Comparison of ENCODE assay signal across 22 cellular contexts in the genomic region with DNA sequence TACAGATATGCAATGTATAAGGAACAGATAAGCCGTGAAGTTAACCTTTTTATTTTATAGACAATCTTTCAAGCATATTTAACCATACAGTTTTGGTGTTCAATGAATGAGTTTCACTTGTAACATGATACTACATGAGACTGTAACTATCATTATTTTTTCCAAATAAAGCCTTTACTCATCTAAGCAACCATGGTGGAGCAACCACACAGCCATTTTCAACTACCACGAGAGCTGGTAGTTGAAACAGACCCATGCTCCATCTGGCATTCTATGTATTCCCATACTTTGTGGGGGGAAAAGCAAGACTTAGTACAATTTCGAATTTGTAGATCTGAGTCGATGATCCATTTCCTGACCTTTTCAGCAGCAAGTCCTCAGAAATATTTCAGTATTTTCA.
DNase-seq lines count a peak whose midpoint lies in the region; ATAC-seq and TF ChIP-seq lines count a peak whose summit lies in the region.
"Had no signal": no experiment of that assay in that cellular context is flagged by ENCODE, and none has a peak within 500 bp of the region (broad histone marks: within the 10 kb centered on the region; RNA-seq: fewer than 3 reads in every experiment).

No MANE protein-coding gene starts in this region.

- H3K27me3 ChIP-seq in ACC112 (ENCODE audit: insufficient read depth, low read length), result no peaks in the 10 kb centered on the region
- H3K27me3 ChIP-seq in Loucy (ENCODE audit: insufficient read depth, low read length, poor library complexity, severe bottlenecking), result no peaks in the 10 kb centered on the region
- H3K27me3 ChIP-seq in GM23338 (ENCODE audit: insufficient read depth), result no peaks in the 10 kb centered on the region

- H3F3A ChIP-seq in Loucy (ENCODE audit: low read depth) (no peaks in the 10 kb centered on the region), GM23338 (replicated peaks; ENCODE audit: low read depth) (no peaks in the 10 kb centered on the region)

- H3K9me2 ChIP-seq in Loucy (replicated peaks; ENCODE audit: low read depth, low read length) (no peaks in the 10 kb centered on the region), GM23338 (ENCODE audit: insufficient read depth) (peaks cover 12% of the 10 kb centered on the region)

- no peaks in the 10 kb centered on the region for H3K9me3 ChIP-seq in Loucy (ENCODE audit: insufficient read depth, low read depth, low read length)

- H3K27ac Mint-ChIP-seq in GM23338, result no peak overlapping the region

- H3K4me1 Mint-ChIP-seq in GM23338, result peaks cover 15% of the 10 kb centered on the region

- H3K79me2 ChIP-seq in ACC112 (ENCODE audit: control insufficient read depth, insufficient read depth, low read length, unreplicated experiment) (no peaks in the 10 kb centered on the region), Loucy (ENCODE audit: insufficient read depth, low read length) (no peaks in the 10 kb centered on the region), GM23338 (replicated peaks; ENCODE audit: insufficient read depth) (no peaks in the 10 kb centered on the region)

- H3K9ac ChIP-seq in Loucy (ENCODE audit: low read depth, low read length, poor library complexity, severe bottlenecking), result no peak overlapping the region

- peaks cover 28% of the 10 kb centered on the region for H3K4me1 ChIP-seq in ACC112 (ENCODE audit: control insufficient read depth, insufficient read depth, low read length, unreplicated experiment)
- H3K4me1 ChIP-seq in Loucy (ENCODE audit: insufficient read depth, low read length, poor library complexity, severe bottlenecking), result peaks cover 7% of the 10 kb centered on the region
- H3K4me1 ChIP-seq in GM23338 (ENCODE audit: insufficient read depth), result peaks cover 7% of the 10 kb centered on the region; the same call in 1 of the 2 replicates

- H3K4me3 ChIP-seq in ACC112 (ENCODE audit: low read depth, low read length) (no peak overlapping the region), Loucy (ENCODE audit: low read length, poor library complexity, severe bottlenecking) (no peak overlapping the region), astrocyte of the spinal cord (ENCODE audit: low read depth, low read length) (no peak overlapping the region), GM23338 (no peak overlapping the region)

- peak overlapping the region; percentile 59 for H2AFZ ChIP-seq in ACC112 (ENCODE audit: low read length, unreplicated experiment)
- H2AFZ ChIP-seq in Loucy (ENCODE audit: low read length), result 0 out of 2 replicates have a peak overlapping the region, but pooled peaks have one; percentile 37
- no peak overlapping the region for H2AFZ ChIP-seq in GM23338

- no peaks in the 10 kb centered on the region for H3K27me3 Mint-ChIP-seq in GM23338 (ENCODE audit: insufficient read depth, low read depth, poor library complexity)

- H3K27ac ChIP-seq in ACC112 (ENCODE audit: low read depth, low read length) (no peak overlapping the region), GM23338 (ENCODE audit: low read depth) (no peak overlapping the region)
- H3K27ac ChIP-seq: 22Rv1 had no signal

- H3K36me3 Mint-ChIP-seq in GM23338 (ENCODE audit: low read depth), result no peaks in the 10 kb centered on the region; the same call in 1 of the 3 replicates

- no peak overlapping the region for H3K4me3 Mint-ChIP-seq in GM23338

- no peak for TF ChIP-seq CTCF in Loucy (conservative IDR thresholded peaks at IDR 0.05; ENCODE audit: low read length)
- TF ChIP-seq CTCF in astrocyte of the spinal cord (IDR thresholded peaks at IDR 0.05; ENCODE audit: low read depth, low read length), result no peak
- TF ChIP-seq CTCF in GM23338 (conservative IDR thresholded peaks at IDR 0.05; ENCODE audit: low read depth in 2 of 2), result no peak

- no peaks in the 10 kb centered on the region for H4K20me1 ChIP-seq in Loucy (ENCODE audit: insufficient read depth, low read length, poor library complexity, severe bottlenecking)
- H4K20me1 ChIP-seq in GM23338 (replicated peaks; ENCODE audit: insufficient read depth), result no peaks in the 10 kb centered on the region

- H3K4me2 ChIP-seq in Loucy (ENCODE audit: low read depth, low read length, poor library complexity, severe bottlenecking), result no peak overlapping the region
- H3K4me2 ChIP-seq in GM23338, result no peak overlapping the region

- H3K36me3 ChIP-seq in ACC112 (ENCODE audit: insufficient read depth, low read length) (no peaks in the 10 kb centered on the region), Loucy (ENCODE audit: insufficient read depth, low read length) (no peaks in the 10 kb centered on the region), GM23338 (ENCODE audit: insufficient read depth) (no peaks in the 10 kb centered on the region; the same call in 1 of the 2 replicates)

- peak; percentile 33 for DNase-seq in astrocyte of the spinal cord (ENCODE audit: low read depth, low spot score)
- DNase-seq in iris pigment epithelial cell (ENCODE audit: low read depth), result peak; percentile 32
- no peak for DNase-seq in GM19240 (ENCODE audit: insufficient read length, low spot score)
- no peak for DNase-seq in DMS153 treated with DMSO at 0.1 percent for 48 hours (lab: John Stamatoyannopoulos, UW; ENCODE audit: unreplicated experiment)
- DNase-seq in GM23338 (ENCODE audit: low spot score), result no peak
- no peak for DNase-seq in NCI-H1105 treated with DMSO at 0.1 percent for 48 hours (lab: John Stamatoyannopoulos, UW)
- DNase-seq: DMS53, GOT3, KBM-7, MM.1S, NCI-H1048, NCI-H1417 treated with DMSO at 0.1 percent for 48 hours, NCI-H1694 treated with DMSO at 0.1 percent for 48 hours, NCI-H2081, NCI-H2227 treated with DMSO at 0.1 percent for 48 hours, NCI-H526 treated with DMSO at 0.1 percent for 48 hours, SHP77 treated with DMSO at 0.1 percent for 48 hours had no signal

- in situ Hi-C loops in astrocyte of the spinal cord (cut with HindIII; ENCODE audit: low sequenced_read_pairs), result no loop called here

- no peaks in the 10 kb centered on the region for H3K9me3 Mint-ChIP-seq in GM23338

- ATAC-seq in GM23338, result no peak
- ATAC-seq: HCT116, Panc1 had no signal

TF ChIP-seq in GM23338, 12 proteins besides CTCF, POLR2A, EP300 and RAD21 (continues in another document):
- no peak for TF ChIP-seq ZNF462 (CRISPR knock-in tag; IDR thresholded peaks at IDR 0.05)

Comparison
In these comparisons a context has a peak if more than half of its experiments do, and no peak if none do; other contexts are left out.
1. DNase-seq: peak in astrocyte of the spinal cord (single experiment) and iris pigment epithelial cell (single experiment); none in GM19240 (single experiment), DMS153 treated with DMSO at 0.1 percent for 48 hours (single experiment), GM23338 (single experiment) and NCI-H1105 treated with DMSO at 0.1 percent for 48 hours (single experiment).